22 cellular contexts compared by ENCODE assay signal in genomic region chr9:19896161-19896560, GRCh38.
"Had no signal": no experiment of that assay in that cellular context is flagged by ENCODE, and none has a peak within 500 bp of the region (broad histone marks: within the 10 kb centered on the region; RNA-seq: fewer than 3 reads in every experiment).

No MANE protein-coding gene starts in this region.

- H3K4me1 ChIP-seq: pancreas, psoas muscle, right lobe of liver, upper lobe of left lung, vagina had no signal

- H3K27ac ChIP-seq: neutrophil, pancreas, psoas muscle, right lobe of liver, sigmoid colon, stomach, thoracic aorta, thyroid gland, tibial nerve, upper lobe of left lung, vagina had no signal

- H3K36me3 ChIP-seq: neutrophil, pancreas, right lobe of liver, sigmoid colon, stomach, thoracic aorta, thyroid gland, tibial nerve, upper lobe of left lung, vagina had no signal

- ATAC-seq: psoas muscle; right cardiac atrium; right lobe of liver; stimulated activated effector memory CD8-positive, alpha-beta T cell treated with anti-CD3 and anti-CD28 coated beads, Interleukin-12 subunit alpha, Interleukin-12 subunit beta, amount 100 ng/mL, for 72 hours; stimulated activated naive B cell treated with anti-CD40 and anti-IgM and Interleukin-4, amounts not matched to agents 10 μg/mL and 1 μg/mL and 100 μg/mL, for 72 hours had no signal

- H3K9me3 ChIP-seq: neutrophil, pancreas, psoas muscle, right lobe of liver, sigmoid colon, stomach, thoracic aorta, thyroid gland, tibial nerve, upper lobe of left lung, vagina had no signal

- H3K27me3 ChIP-seq: neutrophil, pancreas, right lobe of liver, sigmoid colon, stomach, thyroid gland, tibial nerve, upper lobe of left lung, vagina had no signal

- DNase-seq: nephron progenitor cell; nucleus accumbens; psoas muscle; right lobe of liver; sigmoid colon; small intestine; stimulated activated CD4-positive, alpha-beta T cell treated with anti-CD3 and anti-CD28 coated beads, Interleukin-15, amount 100 ng/mL, for 24 hours; stimulated activated CD4-positive, alpha-beta T cell treated with anti-CD3 and anti-CD28 coated beads, Interleukin-2, amount 100 ng/mL, for 24 hours; stimulated activated CD4-positive, alpha-beta T cell treated with anti-CD3 and anti-CD28 coated beads, Interleukin-2, amount 100 ng/mL, for 48 hours; stimulated activated CD4-positive, alpha-beta T cell treated with anti-CD3 and anti-CD28 coated beads, Interleukin-4, amount 100 ng/mL, for 24 hours; stimulated activated naive B cell treated with anti-CD40 and anti-IgM and Interleukin-4, amounts not matched to agents 10 μg/mL and 1 μg/mL and 100 μg/mL, for 72 hours; stimulated activated naive CD4-positive, alpha-beta T cell treated with Interleukin-2 at 50 U/mL for 16 hours; stomach; thyroid gland had no signal

- FAIRE-seq: pancreas, small intestine had no signal

- H3K4me3 ChIP-seq: pancreas, psoas muscle, right lobe of liver, sigmoid colon, stomach, thoracic aorta, thyroid gland, tibial nerve, upper lobe of left lung, vagina had no signal
